26 cellular contexts compared by ENCODE assay signal in the genomic region with DNA sequence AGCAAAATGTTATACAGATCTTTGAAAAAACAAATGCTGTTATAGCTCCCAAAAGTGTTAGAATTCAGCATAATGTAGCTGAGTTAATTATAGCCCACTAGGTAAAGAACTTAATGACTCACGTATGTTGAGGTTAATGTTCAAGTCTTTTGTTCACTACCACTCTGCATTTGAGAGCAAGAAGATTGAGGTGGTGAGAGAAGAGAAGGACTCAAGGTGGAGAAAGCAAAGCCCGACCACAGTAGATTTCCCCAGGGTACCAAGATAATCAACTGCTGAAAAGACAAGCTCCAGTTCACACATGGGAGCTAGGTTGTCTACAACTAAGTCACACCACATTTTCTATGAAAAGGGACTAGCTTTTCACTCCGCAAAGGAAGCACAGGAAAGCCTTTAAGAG.
"Had no signal": no experiment of that assay in that cellular context is flagged by ENCODE, and none has a peak within 500 bp of the region (broad histone marks: within the 10 kb centered on the region; RNA-seq: fewer than 3 reads in every experiment).

No MANE protein-coding gene starts in this region.

- H3K9me3 ChIP-seq: left lung, lower lobe of right lung, ovary, right atrium auricular region, right lobe of liver, tibial nerve, uterus had no signal

- H3K27ac ChIP-seq: left lung, lower lobe of right lung, neural progenitor cell, ovary, right atrium auricular region, right lobe of liver, tibial nerve, uterus had no signal

- FAIRE-seq: islet of Langerhans, kidney had no signal

- H3K9ac ChIP-seq: neural progenitor cell had no signal

- H3K4me1 ChIP-seq: left lung, lower lobe of right lung, neural progenitor cell, right atrium auricular region, right lobe of liver, tibial nerve, uterus had no signal

- DNase-seq: immature natural killer cell; kidney; left colon; left lung; lower lobe of right lung; mammary epithelial cell; mesendoderm; naive B cell; natural killer cell; nephron progenitor cell; ovary; right lobe of liver; stimulated activated CD4-positive, alpha-beta T cell treated with anti-CD3 and anti-CD28 coated beads, Interleukin-1b, Interleukin-23, amount 100 ng/mL, for 48 hours; stimulated activated CD4-positive, alpha-beta T cell treated with anti-CD3 and anti-CD28 coated beads, Interleukin-2, amount 100 ng/mL, for 48 hours; stimulated activated CD4-positive, alpha-beta T cell treated with anti-CD3 and anti-CD28 coated beads, Interleukin-4, amount 100 ng/mL, for 4 hours; stimulated activated CD8-positive, alpha-beta memory T cell treated with anti-CD3 and anti-CD28 coated beads, Interleukin-4, amount 100 ng/mL, for 48 hours; stimulated activated naive CD4-positive, alpha-beta T cell treated with Interleukin-2 at 50 U/mL for 16 hours; stimulated activated naive CD8-positive, alpha-beta T cell treated with anti-CD3 and anti-CD28 coated beads, Interleukin-15, amount 100 ng/mL, for 72 hours; substantia nigra; uterus had no signal

- H2AFZ ChIP-seq: neural progenitor cell had no signal

- H3K36me3 ChIP-seq: left lung, lower lobe of right lung, neural progenitor cell, ovary, right atrium auricular region, right lobe of liver, tibial nerve, uterus had no signal

- H3K4me3 ChIP-seq: left lung, lower lobe of right lung, neural progenitor cell, ovary, right atrium auricular region, right lobe of liver, smooth muscle cell, tibial nerve, uterus had no signal

- H3K27me3 ChIP-seq: left lung, neural progenitor cell, ovary, right atrium auricular region, right lobe of liver, tibial nerve, uterus had no signal

- ATAC-seq: left colon; left lung; lower lobe of right lung; natural killer cell; right lobe of liver; stimulated activated memory B cell treated with anti-CD40 and anti-IgM and Interleukin-4, amounts not matched to agents 10 μg/mL and 1 μg/mL and 100 μg/mL, for 72 hours; stimulated activated naive CD8-positive, alpha-beta T cell treated with anti-CD3 and anti-CD28 coated beads, Interleukin-15, amount 100 ng/mL, for 72 hours had no signal

- H3K4me2 ChIP-seq: neural progenitor cell, smooth muscle cell had no signal
